10 cellular contexts compared by ENCODE assay signal in the genomic region with DNA sequence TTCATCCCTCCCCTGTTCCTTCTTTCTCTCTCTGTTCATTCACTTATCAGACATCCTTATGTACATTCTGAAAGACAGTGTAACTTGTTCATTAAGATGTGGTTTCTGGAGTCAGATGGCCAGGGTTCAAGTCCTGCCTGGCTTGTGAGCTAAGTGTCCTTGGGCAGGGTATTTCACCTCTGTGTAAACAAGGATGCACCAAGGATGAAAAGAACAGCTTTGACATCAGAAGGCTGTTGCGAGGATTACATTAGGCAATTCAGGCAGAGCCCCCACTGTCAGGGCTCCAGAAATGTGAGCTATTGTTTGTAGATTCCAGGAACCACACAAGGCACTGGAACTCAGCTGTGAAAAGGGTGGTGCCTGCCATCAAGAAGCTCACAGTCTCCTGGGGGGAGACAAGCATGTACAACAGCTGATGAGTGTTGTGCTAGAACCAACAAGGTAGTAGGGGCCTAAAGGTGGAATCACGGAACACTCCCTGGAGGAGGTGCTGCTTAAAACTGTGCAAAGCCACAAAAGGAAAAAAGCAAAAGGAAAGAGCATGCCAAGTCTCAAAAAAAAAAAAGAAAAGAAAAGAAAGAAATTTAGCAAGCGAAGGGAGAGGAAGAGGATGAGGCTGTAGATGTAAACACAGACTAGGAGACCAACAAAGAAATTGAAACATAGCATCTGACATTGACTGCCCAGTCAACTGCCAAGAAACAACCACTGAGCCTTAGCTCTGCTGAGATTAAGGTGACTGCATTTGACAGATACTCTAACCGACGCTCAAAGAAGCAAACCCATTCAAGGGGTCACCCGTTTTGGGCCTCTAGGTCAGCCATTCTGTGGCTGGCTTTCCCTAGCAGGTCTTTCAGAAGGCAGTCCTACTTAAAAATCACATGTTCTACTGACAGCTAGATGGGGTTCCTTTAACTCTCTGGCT. TPM values are rescaled to one million over a fixed set of nuclear protein-coding genes. Genes with fewer than 3 reads are reported as not detected.
DNase-seq lines count a peak whose midpoint lies in the region; ATAC-seq and TF ChIP-seq lines count a peak whose summit lies in the region.
"Had no signal": no experiment of that assay in that cellular context is flagged by ENCODE, and none has a peak within 500 bp of the region (broad histone marks: within the 10 kb centered on the region; RNA-seq: fewer than 3 reads in every experiment).

No MANE protein-coding gene starts in this region.

- no peaks in the 10 kb centered on the region for H3K9me3 ChIP-seq in right cardiac atrium (ENCODE audit: control insufficient read depth, low read length)
- H3K9me3 ChIP-seq in skeletal muscle tissue (ENCODE audit: control insufficient read depth in 3 of 3, low read length in 3 of 3), result no peaks in the 10 kb centered on the region

- peak; percentile 12 for DNase-seq in GM03348 (ENCODE audit: low spot score)
- peak; percentile 32 for DNase-seq in astrocyte of the hippocampus (ENCODE audit: low read depth, low spot score)
- DNase-seq in right cardiac atrium, result peak in 1 of 3 donors; percentile 37
- no peak for DNase-seq in OCI-M2 (lab: John Stamatoyannopoulos, UW; ENCODE audit: unreplicated experiment)
- no peak for DNase-seq in HEK293T (ENCODE audit: extremely low spot score)
- DNase-seq in epidermal melanocyte (ENCODE audit: insufficient read length, low spot score), result no peak
- DNase-seq: NCI-H1048 had no signal

- ATAC-seq in right cardiac atrium (peak; percentile 23 to 53), HG03439 (IDR thresholded peaks at IDR 0.05; ENCODE audit: unreplicated experiment) (no peak)

- H3K4me3 ChIP-seq in right cardiac atrium (ENCODE audit: low read length) (no peak overlapping the region), skeletal muscle tissue (ENCODE audit: low read length in 3 of 3) (peak overlapping the region in 1 of 3 donors; percentile 15)

- CTCF ChIA-PET in HEK293T (lab: Yijun Ruan, JAX), result interaction anchor here (0.7 kb wide), 1 partner anchor 15 kb away, joined by 5 read pairs; no protein-coding TSS in a partner anchor

- POLR2A ChIA-PET in HEK293T (lab: Yijun Ruan, JAX), result no interaction called here

- no peak overlapping the region for H3K9ac ChIP-seq in skeletal muscle tissue (ENCODE audit: low read depth in 1 of 3, low read length in 3 of 3)

- H3K27ac ChIP-seq in right cardiac atrium (ENCODE audit: low read length), result peak overlapping the region; percentile 88
- peak overlapping the region; percentile 61 for H3K27ac ChIP-seq in skeletal muscle tissue (ENCODE audit: low read depth, low read length)
- H3K27ac ChIP-seq: VCaP had no signal

- intact Hi-C loops in right cardiac atrium (cut with DNase I), result no loop called here

- no peaks in the 10 kb centered on the region for H3K36me3 ChIP-seq in skeletal muscle tissue (ENCODE audit: control insufficient read depth in 3 of 3, insufficient read depth in 3 of 3, low read length in 3 of 3)

- H3K27me3 ChIP-seq in right cardiac atrium (ENCODE audit: control insufficient read depth, insufficient read depth) (no peaks in the 10 kb centered on the region), skeletal muscle tissue (ENCODE audit: control insufficient read depth in 3 of 3, insufficient read depth in 3 of 3, low read length in 3 of 3) (no peaks in the 10 kb centered on the region)

- peaks cover 26% of the 10 kb centered on the region for H3K4me1 ChIP-seq in right cardiac atrium (ENCODE audit: control insufficient read depth, insufficient read depth, low read length)
- peaks cover 48 to 59% (median 49%) of the 10 kb centered on the region in 3 donors for H3K4me1 ChIP-seq in skeletal muscle tissue (ENCODE audit: control insufficient read depth in 3 of 3, insufficient read depth in 3 of 3, low read length in 3 of 3)

- WGBS in right cardiac atrium, result 73% methylated on average over 6 of the region's 6 CpGs

TF ChIP-seq in HEK293T, 16 proteins besides CTCF, POLR2A, EP300 and RAD21:
- no peak for TF ChIP-seq TARDBP (IDR thresholded peaks at IDR 0.05)
- TF ChIP-seq NFRKB (IDR thresholded peaks at IDR 0.05), result no peak
- no peak for TF ChIP-seq L3MBTL2 (conservative IDR thresholded peaks at IDR 0.05)
- TF ChIP-seq CTBP1 (IDR thresholded peaks at IDR 0.05; ENCODE audit: borderline replicate concordance), result no peak
- no peak for TF ChIP-seq FOXM1 (IDR thresholded peaks at IDR 0.05; ENCODE audit: borderline replicate concordance)
- no peak for TF ChIP-seq ARNT (IDR thresholded peaks at IDR 0.05)
- no peak for TF ChIP-seq ZNF384 (IDR thresholded peaks at IDR 0.05)
- TF ChIP-seq ELF4 (IDR thresholded peaks at IDR 0.05), result no peak
- TF ChIP-seq FOXK2 (IDR thresholded peaks at IDR 0.05), result no peak
- no peak for TF ChIP-seq LEF1 (IDR thresholded peaks at IDR 0.05; ENCODE audit: borderline replicate concordance)
- TF ChIP-seq FOXA1 (IDR thresholded peaks at IDR 0.05), result no peak
- no peak for TF ChIP-seq HDGF (IDR thresholded peaks at IDR 0.05; ENCODE audit: borderline replicate concordance)

RNA-seq across cellular contexts. Expression of a gene that starts 12.5 kb away (rescaled TPM):
- total RNA-seq in right cardiac atrium (100 to 1,000 TPM; 159 to 227 (median 169) TPM), skeletal muscle tissue (9.9 TPM)
- 211 TPM for polyA plus RNA-seq in right cardiac atrium

Comparison
In these comparisons a context has a peak if more than half of its experiments do, and no peak if none do; other contexts are left out.
1. DNase-seq: peak in GM03348 (single experiment) and astrocyte of the hippocampus (single experiment); none in OCI-M2 (single experiment), HEK293T (single experiment) and epidermal melanocyte (single experiment).
2. RNA of a gene that starts 12.5 kb away (total RNA-seq): 159 to 227 TPM in right cardiac atrium; 9.9 TPM in skeletal muscle tissue (single experiment); every median in the first group is over 10 times any median in the second.